In genomic region chr9:133119039-133119438, GRCh38 we compare ENCODE assay signal across 9 cellular contexts. TPM values are rescaled to one million over a fixed set of nuclear protein-coding genes. Genes with fewer than 3 reads are reported as not detected.
DNase-seq lines count a peak whose midpoint lies in the region; ATAC-seq and TF ChIP-seq lines count a peak whose summit lies in the region.
"Had no signal": no experiment of that assay in that cellular context is flagged by ENCODE, and none has a peak within 500 bp of the region (broad histone marks: within the 10 kb centered on the region; RNA-seq: fewer than 3 reads in every experiment).

No MANE protein-coding gene starts in this region.

- no peaks in the 10 kb centered on the region for H3K9me3 Mint-ChIP-seq in CD4-positive, alpha-beta T cell
- no peaks in the 10 kb centered on the region for H3K9me3 Mint-ChIP-seq in activated naive CD8-positive, alpha-beta T cell treated with anti-CD3 and anti-CD28 coated beads, Interleukin-2, amount 10 ng/mL, durations not matched to agents 7 days and 5 days

- ATAC-seq in CD4-positive, alpha-beta T cell (ENCODE audit: poor library complexity): no peak
- no peak for ATAC-seq in activated naive CD8-positive, alpha-beta T cell treated with anti-CD3 and anti-CD28 coated beads, Interleukin-2, amount 10 ng/mL, durations not matched to agents 7 days and 5 days (ENCODE audit: low read depth)
- ATAC-seq in left cardiac atrium: peak in 1 of 2 donors; percentile 4
- ATAC-seq in HG03025 (IDR thresholded peaks at IDR 0.05; ENCODE audit: low FRiP score, unreplicated experiment): no peak

- CTCF ChIA-PET in CD4-positive, alpha-beta T cell (lab: Charles Lee): interaction anchor here (0.8 to 6.5 kb wide), 4 partner anchors 16 to 30 kb away, joined by 3 to 41 read pairs (median 4); no protein-coding TSS in a partner anchor

- no peak for TF ChIP-seq CTCF in CD4-positive, alpha-beta T cell (IDR thresholded peaks at IDR 0.05)

- H3K27me3 ChIP-seq in CD4-positive, alpha-beta T cell (ENCODE audit: control insufficient read depth, insufficient read depth, low read length): no peaks in the 10 kb centered on the region

- peak overlapping the region; percentile 84 for H3K4me3 Mint-ChIP-seq in CD4-positive, alpha-beta T cell
- peak overlapping the region; percentile 2 for H3K4me3 Mint-ChIP-seq in activated naive CD8-positive, alpha-beta T cell treated with anti-CD3 and anti-CD28 coated beads, Interleukin-2, amount 10 ng/mL, durations not matched to agents 7 days and 5 days

- H3K27ac ChIP-seq in CD4-positive, alpha-beta T cell (ENCODE audit: low read depth, low read length): no peak overlapping the region

- POLR2A ChIA-PET in CD4-positive, alpha-beta T cell (lab: Charles Lee): interaction anchor here (0.9 to 6.5 kb wide), 5 partner anchors 15 to 89 kb away, joined by 3 to 34 read pairs (median 7); partner anchors contain the start of gene GTF3C5
- POLR2A ChIA-PET in activated naive CD8-positive, alpha-beta T cell treated with anti-CD3 and anti-CD28 coated beads, Interleukin-2, amount 10 ng/mL, durations not matched to agents 7 days and 5 days (lab: Charles Lee): interaction anchor here (1.3 kb wide), 1 partner anchor 59 kb away, joined by 3 read pairs; no protein-coding TSS in a partner anchor

- H3K9me3 ChIP-seq in CD4-positive, alpha-beta T cell (ENCODE audit: control insufficient read depth, low read length): no peaks in the 10 kb centered on the region

- H3K27me3 Mint-ChIP-seq in CD4-positive, alpha-beta T cell: no peaks in the 10 kb centered on the region
- H3K27me3 Mint-ChIP-seq in activated naive CD8-positive, alpha-beta T cell treated with anti-CD3 and anti-CD28 coated beads, Interleukin-2, amount 10 ng/mL, durations not matched to agents 7 days and 5 days: no peaks in the 10 kb centered on the region

- H3K36me3 Mint-ChIP-seq in CD4-positive, alpha-beta T cell (ENCODE audit: low read depth): peaks cover 21% of the 10 kb centered on the region
- H3K36me3 Mint-ChIP-seq in activated naive CD8-positive, alpha-beta T cell treated with anti-CD3 and anti-CD28 coated beads, Interleukin-2, amount 10 ng/mL, durations not matched to agents 7 days and 5 days: no peaks in the 10 kb centered on the region

- intact Hi-C loops in CD4-positive, alpha-beta T cell (cut with DNase I, micrococcal nuclease): no loop called here
- intact Hi-C loops in left cardiac atrium (cut with DNase I): no loop called here
- intact Hi-C loops in posterior cingulate gyrus (cut with DNase I): no loop called here

- H3K27ac Mint-ChIP-seq in CD4-positive, alpha-beta T cell: peak overlapping the region; percentile 79
- no peak overlapping the region for H3K27ac Mint-ChIP-seq in activated naive CD8-positive, alpha-beta T cell treated with anti-CD3 and anti-CD28 coated beads, Interleukin-2, amount 10 ng/mL, durations not matched to agents 7 days and 5 days

- no peak for DNase-seq in CD4-positive, alpha-beta T cell
- DNase-seq in activated naive CD8-positive, alpha-beta T cell treated with anti-CD3 and anti-CD28 coated beads, Interleukin-2, amount 10 ng/mL, durations not matched to agents 7 days and 5 days: no peak
- DNase-seq in left cardiac atrium (peak; percentile 65), posterior cingulate gyrus (peak in 7 of 10 donors; percentile 75 to 96 (median 84)), glomerular visceral epithelial cell (ENCODE audit: extremely low spot score) (no peak), cerebellar nuclear complex (lab: John Stamatoyannopoulos, UW) (no peak)
- DNase-seq in activated CD8-positive, alpha-beta memory T cell treated with anti-CD3 and anti-CD28 coated beads, Interleukin-2, amount 50 U/mL, for 48 hours: no peak
- DNase-seq: NCI-H1930 had no signal

- H3K4me1 Mint-ChIP-seq in CD4-positive, alpha-beta T cell (ENCODE audit: low read depth): peaks cover 59% of the 10 kb centered on the region
- peaks cover 46% of the 10 kb centered on the region for H3K4me1 Mint-ChIP-seq in activated naive CD8-positive, alpha-beta T cell treated with anti-CD3 and anti-CD28 coated beads, Interleukin-2, amount 10 ng/mL, durations not matched to agents 7 days and 5 days

RNA-seq across cellular contexts. Expression of gene RALGDS, which starts 2.0 kb away (rescaled TPM):
- total RNA-seq in CD4-positive, alpha-beta T cell: 100 to 1,000 TPM; 166 to 168 TPM
- 100 to 1,000 TPM; 130 to 134 TPM for total RNA-seq in activated naive CD8-positive, alpha-beta T cell treated with anti-CD3 and anti-CD28 coated beads, Interleukin-2, amount 10 ng/mL, durations not matched to agents 7 days and 5 days
- total RNA-seq in left cardiac atrium: 10 to 100 TPM; 27.0 to 29.3 TPM

RNA-seq across cellular contexts. Expression of gene GBGT1, which starts 44.7 kb away (rescaled TPM):
- total RNA-seq in CD4-positive, alpha-beta T cell: 1 to 10 TPM; 1.3 to 1.8 TPM
- total RNA-seq in activated naive CD8-positive, alpha-beta T cell treated with anti-CD3 and anti-CD28 coated beads, Interleukin-2, amount 10 ng/mL, durations not matched to agents 7 days and 5 days: 1 to 10 TPM; 4.0 to 4.5 TPM
- 10 to 100 TPM; 10.8 to 12.8 TPM for total RNA-seq in left cardiac atrium

RNA-seq across cellular contexts. Expression of gene CEL, which starts 57.3 kb away (rescaled TPM):
- total RNA-seq in CD4-positive, alpha-beta T cell: under 1 TPM; 0.16 to 0.39 TPM
- total RNA-seq in activated naive CD8-positive, alpha-beta T cell treated with anti-CD3 and anti-CD28 coated beads, Interleukin-2, amount 10 ng/mL, durations not matched to agents 7 days and 5 days: 1 to 10 TPM; 1.4 to 2.3 TPM
- total RNA-seq in left cardiac atrium: 1 to 10 TPM; 2.5 to 8.8 TPM

Comparison
In these comparisons a context has a peak if more than half of its experiments do, and no peak if none do; other contexts are left out.
1. DNase-seq: peak in left cardiac atrium (single experiment) and posterior cingulate gyrus (7 of 10); none in CD4-positive, alpha-beta T cell (0 of 10), activated naive CD8-positive, alpha-beta T cell treated with anti-CD3 and anti-CD28 coated beads, Interleukin-2, amount 10 ng/mL, durations not matched to agents 7 days and 5 days (single experiment), activated CD8-positive, alpha-beta memory T cell treated with anti-CD3 and anti-CD28 coated beads, Interleukin-2, amount 50 U/mL, for 48 hours (single experiment), glomerular visceral epithelial cell (single experiment) and cerebellar nuclear complex (0 of 2).
2. RNA of gene RALGDS, which starts 2.0 kb away (total RNA-seq): 166 to 168 TPM in CD4-positive, alpha-beta T cell and 130 to 134 TPM in activated naive CD8-positive, alpha-beta T cell treated with anti-CD3 and anti-CD28 coated beads, Interleukin-2, amount 10 ng/mL, durations not matched to agents 7 days and 5 days; 27.0 to 29.3 TPM in left cardiac atrium; every median in the first group is over 4 times any median in the second.